2 cellular contexts compared by ENCODE assay signal in genomic region chr22:43885319-43885671, GRCh38.
TF ChIP-seq lines count a peak whose summit lies in the region.

No MANE protein-coding gene starts in this region.

TF ChIP-seq in A549, 52 proteins besides CTCF, POLR2A, EP300 and RAD21:
- TF ChIP-seq JUN (IDR thresholded peaks at IDR 0.05) (no peak), HOXB5 (CRISPR knock-in tag; IDR thresholded peaks at IDR 0.05) (no peak), MYC (IDR thresholded peaks at IDR 0.05; ENCODE audit: borderline replicate concordance, low read length) (no peak), HES2 (IDR thresholded peaks at IDR 0.05) (no peak), KDM1A (IDR thresholded peaks at IDR 0.05; ENCODE audit: low read depth) (no peak)
TF ChIP-seq in A549: peak in this region for 0.

TF ChIP-seq in WTC11, 78 proteins besides CTCF, POLR2A, EP300 and RAD21:
- TF ChIP-seq SP1 (CRISPR knock-in tag; conservative IDR thresholded peaks at IDR 0.05) (no peak), ZNF671 (CRISPR knock-in tag; IDR thresholded peaks at IDR 0.05) (no peak), EMX1 (CRISPR knock-in tag; IDR thresholded peaks at IDR 0.05) (no peak), USF2 (CRISPR knock-in tag; IDR thresholded peaks at IDR 0.05) (no peak), ATF6 (CRISPR knock-in tag; IDR thresholded peaks at IDR 0.05) (no peak), ZSCAN18 (CRISPR knock-in tag; IDR thresholded peaks at IDR 0.05) (no peak), STAT6 (CRISPR knock-in tag; conservative IDR thresholded peaks at IDR 0.05; ENCODE audit: low read depth) (no peak), GTF2I (CRISPR knock-in tag; conservative IDR thresholded peaks at IDR 0.05) (peak; percentile 64; the same call in 1 of the 2 replicates), RORB (CRISPR knock-in tag; IDR thresholded peaks at IDR 0.05) (no peak), MYBL2 (CRISPR knock-in tag; IDR thresholded peaks at IDR 0.05) (no peak), ZBTB21 (CRISPR knock-in tag; IDR thresholded peaks at IDR 0.05; ENCODE audit: borderline replicate concordance) (no peak), ZNF232 (CRISPR knock-in tag; IDR thresholded peaks at IDR 0.05) (no peak), CBFB (CRISPR knock-in tag; IDR thresholded peaks at IDR 0.05; ENCODE audit: low read depth) (no peak), ZNF263 (CRISPR knock-in tag; IDR thresholded peaks at IDR 0.05; ENCODE audit: low read depth) (0 out of 2 replicates have a peak, but pooled peaks have one; percentile 1)
TF ChIP-seq in WTC11: peak in this region for 2.
